In the genomic region with DNA sequence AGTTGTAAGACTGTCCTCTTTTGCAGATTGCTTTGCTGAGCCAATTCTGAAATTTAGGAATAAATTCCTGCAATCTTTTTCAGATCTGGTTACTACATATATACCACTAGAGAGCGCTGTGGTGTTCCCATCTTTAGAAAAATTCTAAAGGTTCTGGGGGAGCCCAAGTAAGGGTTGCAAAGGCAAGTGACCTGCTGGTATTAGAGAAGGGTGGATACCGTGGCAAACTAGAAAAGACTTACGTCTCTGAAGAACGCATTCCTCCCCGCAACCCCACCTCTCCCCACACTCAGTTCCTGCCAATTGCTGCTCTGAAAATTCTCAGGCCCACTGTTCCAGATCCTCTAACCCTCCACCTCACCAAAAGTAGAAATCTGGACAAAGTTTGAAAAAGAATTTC, we compare ENCODE assay signal across 2 cellular contexts.
TF ChIP-seq lines count a peak whose summit lies in the region.

No MANE protein-coding gene starts in this region.

TF ChIP-seq in K562, 482 proteins besides CTCF, POLR2A, EP300 and RAD21 (continued from another document and continues in another):
- TF ChIP-seq ZBTB40 (IDR thresholded peaks at IDR 0.05) (no peak), ZBTB40 (CRISPR knock-in tag; IDR thresholded peaks at IDR 0.05) (no peak), KAT8 (IDR thresholded peaks at IDR 0.05; ENCODE audit: low read depth) (no peak), L3MBTL2 (IDR thresholded peaks at IDR 0.05) (no peak), ZC3H11A (IDR thresholded peaks at IDR 0.05; ENCODE audit: low read depth, low read length) (no peak), GTF2E2 (tag; IDR thresholded peaks at IDR 0.05) (no peak), KDM5B (IDR thresholded peaks at IDR 0.05; ENCODE audit: insufficient replicate concordance, low read depth, low read length) (no peak), KLF16 (IDR thresholded peaks at IDR 0.05) (0 out of 2 replicates have a peak, but pooled peaks have one; percentile 3), PHB (CRISPR knock-in tag; IDR thresholded peaks at IDR 0.05) (no peak), BCL6 (CRISPR knock-in tag; IDR thresholded peaks at IDR 0.05) (no peak), HEY1 (CRISPR knock-in tag; IDR thresholded peaks at IDR 0.05; ENCODE audit: borderline replicate concordance) (no peak), XRCC5 (IDR thresholded peaks at IDR 0.05; ENCODE audit: low read depth, low read length) (no peak), NR2F6 (CRISPR knock-in tag; IDR thresholded peaks at IDR 0.05) (no peak), ZNF140 (CRISPR knock-in tag; IDR thresholded peaks at IDR 0.05) (no peak), MYNN (IDR thresholded peaks at IDR 0.05) (no peak), MYNN (CRISPR knock-in tag; IDR thresholded peaks at IDR 0.05) (no peak), ZNF589 (CRISPR knock-in tag; IDR thresholded peaks at IDR 0.05; ENCODE audit: low read depth) (no peak), ELK1 (CRISPR knock-in tag; IDR thresholded peaks at IDR 0.05) (no peak), GATA2 (CRISPR knock-in tag; IDR thresholded peaks at IDR 0.05) (peak; percentile 96)
- TF ChIP-seq, protein P1, sequence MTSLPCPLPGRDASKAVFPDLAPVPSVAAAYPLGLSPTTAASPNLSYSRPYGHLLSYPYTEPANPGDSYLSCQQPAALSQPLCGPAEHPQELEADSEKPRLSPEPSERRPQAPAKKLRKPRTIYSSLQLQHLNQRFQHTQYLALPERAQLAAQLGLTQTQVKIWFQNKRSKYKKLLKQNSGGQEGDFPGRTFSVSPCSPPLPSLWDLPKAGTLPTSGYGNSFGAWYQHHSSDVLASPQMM (CRISPR knock-in tag; IDR thresholded peaks at IDR 0.05) = no peak
- TF ChIP-seq, protein P2, sequence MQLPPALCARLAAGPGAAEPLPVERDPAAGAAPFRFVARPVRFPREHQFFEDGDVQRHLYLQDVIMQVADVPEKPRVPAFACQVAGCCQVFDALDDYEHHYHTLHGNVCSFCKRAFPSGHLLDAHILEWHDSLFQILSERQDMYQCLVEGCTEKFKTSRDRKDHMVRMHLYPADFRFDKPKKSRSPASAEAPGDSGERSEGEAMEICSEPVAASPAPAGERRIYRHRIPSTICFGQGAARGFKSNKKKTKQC (CRISPR knock-in tag; IDR thresholded peaks at IDR 0.05) = no peak

TF ChIP-seq in liver, 16 proteins besides CTCF, POLR2A, EP300 and RAD21 (continued from another document):
- TF ChIP-seq NR2F2 (IDR thresholded peaks at IDR 0.05) (no peak), RXRA (IDR thresholded peaks at IDR 0.05) (no peak), SP1 (IDR thresholded peaks at IDR 0.05) (no peak), FOXA1 (IDR thresholded peaks at IDR 0.05) (no peak)
TF ChIP-seq in liver: peak in this region for 0.
